ENCODE assay signal across 24 cellular contexts in genomic region chr16:14602443-14602963, GRCh38. TPM values are rescaled to one million over a fixed set of nuclear protein-coding genes. Genes with fewer than 3 reads are reported as not detected.
DNase-seq lines count a peak whose midpoint lies in the region; ATAC-seq, FAIRE-seq and TF ChIP-seq lines count a peak whose summit lies in the region.
"Had no signal": no experiment of that assay in that cellular context is flagged by ENCODE, and none has a peak within 500 bp of the region (broad histone marks: within the 10 kb centered on the region; RNA-seq: fewer than 3 reads in every experiment).

No MANE protein-coding gene starts in this region.

- CTCF ChIA-PET in HepG2 (lab: Yijun Ruan, JAX; ENCODE audit: low intra/inter-chr PET ratio, low total read pairs) (no interaction called here), OCI-LY7 (lab: Charles Lee; ENCODE audit: unreplicated experiment) (no interaction called here)

- H3K4me2 ChIP-seq in HepG2 (ENCODE audit: low read depth, low read length): no peak overlapping the region
- no peak overlapping the region for H3K4me2 ChIP-seq in OCI-LY7 (ENCODE audit: low read length)
- H3K4me2 ChIP-seq: BLaER1 treated with 17β-estradiol and CSF1 and Interleukin-3, amounts not matched to agents 10 nM and 100 nM; GM23338 had no signal

- ATAC-seq in HepG2 (no peak; the same call in 2 of the 3 replicates), right lobe of liver (no peak), HG03457 (IDR thresholded peaks at IDR 0.05; ENCODE audit: unreplicated experiment) (no peak)
- ATAC-seq: GM23338, PC-3 had no signal

- H3K36me3 ChIP-seq in HepG2 (replicated peaks in 1 of 2; ENCODE audit: control insufficient read depth in 1 of 2, insufficient read depth in 2 of 2, low read length in 2 of 2) (peaks cover 35 to 81% of the 10 kb centered on the region in 2 experiments), right lobe of liver (peaks cover 0 to 66% (median 21%) of the 10 kb centered on the region in 4 donors), OCI-LY7 (ENCODE audit: insufficient read depth, low read length) (peaks cover 87% of the 10 kb centered on the region), tibial artery (peaks cover 70 to 96% (median 92%) of the 10 kb centered on the region in 3 donors)

- H3K4me1 ChIP-seq in HepG2 (ENCODE audit: insufficient read depth, low read length): peaks cover 4% of the 10 kb centered on the region
- H3K4me1 ChIP-seq in right lobe of liver: no peaks in the 10 kb centered on the region
- peaks cover 39% of the 10 kb centered on the region for H3K4me1 ChIP-seq in OCI-LY7 (ENCODE audit: insufficient read depth, low read length, poor library complexity, severe bottlenecking)
- no peaks in the 10 kb centered on the region for H3K4me1 ChIP-seq in tibial artery
- H3K4me1 ChIP-seq: Caco-2 had no signal

- no peak overlapping the region for H3K9ac ChIP-seq in HepG2 (ENCODE audit: insufficient read depth, low read depth, low read length)
- H3K9ac ChIP-seq: BLaER1 treated with 17β-estradiol and CSF1 and Interleukin-3, amounts not matched to agents 10 nM and 100 nM had no signal

- intact Hi-C loops in HepG2 (cut with micrococcal nuclease; ENCODE audit: unreplicated experiment) (no loop called here), right lobe of liver (cut with DNase I) (no loop called here), OCI-LY7 (cut with micrococcal nuclease; ENCODE audit: unreplicated experiment) (no loop called here), tibial artery (cut with DNase I; ENCODE audit: low total_unique reads) (no loop called here)

- H4K20me1 ChIP-seq in HepG2 (ENCODE audit: insufficient read depth, low read length): no peaks in the 10 kb centered on the region
- H4K20me1 ChIP-seq in OCI-LY7 (ENCODE audit: insufficient read depth, low read length): peaks cover 4% of the 10 kb centered on the region; the same call in 1 of the 2 replicates

- H3K79me2 ChIP-seq in HepG2 (ENCODE audit: insufficient read depth, low read length) (no peaks in the 10 kb centered on the region), OCI-LY7 (ENCODE audit: insufficient read depth, low read depth, low read length) (peaks cover 29% of the 10 kb centered on the region)

- TF ChIP-seq EP300 in HepG2 (IDR thresholded peaks at IDR 0.05; ENCODE audit: low read depth in 2 of 2, low read length in 2 of 2) (no peak), HepG2 (CRISPR knock-in tag; IDR thresholded peaks at IDR 0.05; ENCODE audit: borderline replicate concordance) (no peak)

- H3K9me3 ChIP-seq in HepG2 (ENCODE audit: low read length): no peaks in the 10 kb centered on the region
- H3K9me3 ChIP-seq in right lobe of liver: no peaks in the 10 kb centered on the region
- H3K9me3 ChIP-seq in OCI-LY7 (ENCODE audit: low read length): no peaks in the 10 kb centered on the region
- no peaks in the 10 kb centered on the region for H3K9me3 ChIP-seq in tibial artery
- H3K9me3 ChIP-seq: BLaER1 treated with 17β-estradiol and CSF1 and Interleukin-3, amounts not matched to agents 10 nM and 100 nM; Caco-2 had no signal

- 96% methylated on average over 6 of the region's 6 CpGs for WGBS in HepG2 (ENCODE audit: low lambda C conversion rate)
- 81% methylated on average over 4 of the region's 6 CpGs for WGBS in right lobe of liver (ENCODE audit: insufficient coverage, low coverage, low lambda C conversion rate, missing lambda C conversion rate)

- TF ChIP-seq CTCF in HepG2 (CRISPR knock-in tag; IDR thresholded peaks at IDR 0.05) (no peak), right lobe of liver (IDR thresholded peaks at IDR 0.05) (no peak), OCI-LY7 (conservative IDR thresholded peaks at IDR 0.05; ENCODE audit: low read length) (no peak), tibial artery (IDR thresholded peaks at IDR 0.05) (no peak)

- H3K27ac ChIP-seq in HepG2 (ENCODE audit: extremely low read length, insufficient read depth, low read length) (no peak overlapping the region), right lobe of liver (no peak overlapping the region), OCI-LY7 (ENCODE audit: low read depth, low read length, poor library complexity, severe bottlenecking) (peak overlapping the region; percentile 14), tibial artery (no peak overlapping the region)
- H3K27ac ChIP-seq: BLaER1 treated with 17β-estradiol and CSF1 and Interleukin-3, amounts not matched to agents 10 nM and 100 nM had no signal

- DNase-seq in HepG2 (ENCODE audit: low spot score) (no peak), right lobe of liver (no peak), OCI-LY7 (ENCODE audit: low spot score) (no peak), mesenteric fat pad (ENCODE audit: low spot score) (peak; percentile 53), LoVo (ENCODE audit: low spot score) (no peak), tibial artery (no peak)
- DNase-seq: Caco-2; CD4-positive, alpha-beta memory T cell; HCEC 1CT; KG1; NCI-H1105; NCI-H146; NCI-H2029; NCI-H226; NCI-H510A treated with DMSO at 0.1 percent for 48 hours; NCI-H82; PC-3; Right ventricle myocardium superior had no signal

- H2AFZ ChIP-seq in HepG2 (ENCODE audit: low read length): no peak overlapping the region
- H2AFZ ChIP-seq in OCI-LY7 (ENCODE audit: low read length): no peak overlapping the region
- H2AFZ ChIP-seq: GM23338 had no signal

- H3K4me3 ChIP-seq in HepG2 (replicated peaks in 1 of 3; ENCODE audit: insufficient read depth in 1 of 3, low read depth in 2 of 3, low read length in 3 of 3): no peak overlapping the region
- H3K4me3 ChIP-seq in right lobe of liver: no peak overlapping the region
- H3K4me3 ChIP-seq in OCI-LY7 (ENCODE audit: low read depth, low read length, poor library complexity, severe bottlenecking): no peak overlapping the region
- H3K4me3 ChIP-seq in tibial artery: no peak overlapping the region
- H3K4me3 ChIP-seq: BLaER1 treated with 17β-estradiol and CSF1 and Interleukin-3, amounts not matched to agents 10 nM and 100 nM; GM23338 had no signal

- POLR2A ChIA-PET in HepG2 (lab: Yijun Ruan, JAX): no interaction called here
- POLR2A ChIA-PET in OCI-LY7 (lab: Charles Lee): interaction anchor here (0.7 kb wide), 1 partner anchor 17 kb away, joined by 3 read pairs; no protein-coding TSS in a partner anchor

- no peaks in the 10 kb centered on the region for H3K9me2 ChIP-seq in OCI-LY7 (ENCODE audit: insufficient read depth, low read length)

- TF ChIP-seq POLR2A in HepG2 (IDR thresholded peaks at IDR 0.05; ENCODE audit: insufficient read depth in 1 of 2, low read depth in 2 of 2, low read length in 2 of 2) (no peak), right lobe of liver (IDR thresholded peaks at IDR 0.05) (no peak)

- in situ Hi-C loops in HepG2 (cut with HindIII; ENCODE audit: extremely low pct_ligation_motif_present, low pct_unique_long_range_greater_than_20kb): no loop called here

- no peak for FAIRE-seq in HepG2 (lab: Jason Lieb, UNC)
- FAIRE-seq: G401.6, GM12892, GM18507 had no signal

- no peak for TF ChIP-seq RAD21 in HepG2 (CRISPR knock-in tag; IDR thresholded peaks at IDR 0.05)

- H3K27me3 ChIP-seq in HepG2 (ENCODE audit: control insufficient read depth in 1 of 2, insufficient read depth in 2 of 2, low read length in 2 of 2) (no peaks in the 10 kb centered on the region), right lobe of liver (no peaks in the 10 kb centered on the region), tibial artery (no peaks in the 10 kb centered on the region)
- H3K27me3 ChIP-seq: BLaER1 treated with 17β-estradiol and CSF1 and Interleukin-3, amounts not matched to agents 10 nM and 100 nM had no signal

- BruUV-seq in HepG2 (replicated peaks; lab: Mats Ljungman, UMichigan) (no TSS peak), OCI-LY7 (replicated peaks; lab: Mats Ljungman, UMichigan) (no TSS peak)

RNA-seq across cellular contexts. Expression of gene PARN, which starts 27.6 kb away (rescaled TPM):
- total RNA-seq in HepG2 (2016; rRNA removed; fragmentation: Illumina TruSeq; extraction: Trizol) (47.6 and 54.8 TPM in 2 replicates), right lobe of liver (10 to 100 TPM; 12.1 to 28.0 (median 15.6) TPM), OCI-LY7 (2022) (76.5 and 85.9 TPM in 2 replicates), mesenteric fat pad (23.3 TPM)
- total RNA-seq in HepG2 (2016; cell fraction: cytosol; rRNA removed; fragmentation: Illumina TruSeq; extraction: Trizol; ENCODE audit: low read depth): 25.3 and 26.1 TPM in 2 replicates
- 46.1 and 54.7 TPM in 2 replicates for total RNA-seq in HepG2 (2016; cell fraction: insoluble cytoplasmic fraction; rRNA removed; fragmentation: Illumina TruSeq; extraction: Trizol)
- 22.1 and 23.9 TPM in 2 replicates for total RNA-seq in HepG2 (2016; cell fraction: membrane; rRNA removed; fragmentation: Illumina TruSeq; extraction: Trizol)
- 57.0 and 57.3 TPM in 2 replicates for total RNA-seq in HepG2 (2016; cell fraction: nucleus; rRNA removed; fragmentation: Illumina TruSeq; extraction: Trizol)
- 11.7 and 13.3 TPM in 2 replicates for polyA plus RNA-seq in HepG2 (2011; rRNA removed)
- polyA plus RNA-seq in HepG2 (2011; cell fraction: cytosol; rRNA removed): 7.3 and 10.1 TPM in 2 replicates
- 21.8 and 27.8 TPM in 2 replicates for polyA plus RNA-seq in HepG2 (2011; cell fraction: nucleus; rRNA removed)
- polyA plus RNA-seq in HepG2 (2012): 25.7 and 33.7 TPM in 2 replicates
- polyA plus RNA-seq in HepG2 (2016; cell fraction: cytosol; fragmentation: Illumina TruSeq; extraction: Trizol; ENCODE audit: low read depth): 4.9 and 5.1 TPM in 2 replicates
- polyA plus RNA-seq in HepG2 (2016; cell fraction: insoluble cytoplasmic fraction; fragmentation: Illumina TruSeq; extraction: Trizol; ENCODE audit: low read depth): 52.1 and 52.5 TPM in 2 replicates
- 10.4 and 12.2 TPM in 2 replicates for polyA plus RNA-seq in HepG2 (2016; cell fraction: membrane; fragmentation: Illumina TruSeq; extraction: Trizol; ENCODE audit: low read depth)
- 43.6 and 48.8 TPM in 2 replicates for polyA plus RNA-seq in HepG2 (2016; cell fraction: nucleus; fragmentation: Illumina TruSeq; extraction: Trizol; ENCODE audit: insufficient read depth, low read depth)
- polyA minus RNA-seq in HepG2 (2011; rRNA and poly(A)+ RNA removed; ENCODE audit: low replicate concordance): 17.2 and 35.9 TPM in 2 replicates
- polyA minus RNA-seq in HepG2 (2011; cell fraction: cytosol; rRNA and poly(A)+ RNA removed): 18.8 and 27.2 TPM in 2 replicates
- polyA minus RNA-seq in HepG2 (2011; cell fraction: nucleus; rRNA and poly(A)+ RNA removed): 66.4 and 70.1 TPM in 2 replicates
- total RNA-seq in OCI-LY7 (2014; rRNA removed; shearing (Covaris generic)): 31.6 and 40.1 TPM in 2 replicates

RNA-seq across cellular contexts. Expression of gene BFAR, which starts 30.2 kb away (rescaled TPM):
- total RNA-seq in HepG2 (2016; rRNA removed; fragmentation: Illumina TruSeq; extraction: Trizol) (96.9 and 98.2 TPM in 2 replicates), right lobe of liver (10 to 100 TPM; 17.4 to 31.2 (median 22.9) TPM), OCI-LY7 (2022) (63.4 and 69.7 TPM in 2 replicates), mesenteric fat pad (53.3 TPM)
- total RNA-seq in HepG2 (2016; cell fraction: cytosol; rRNA removed; fragmentation: Illumina TruSeq; extraction: Trizol; ENCODE audit: low read depth): 35.9 and 40.9 TPM in 2 replicates
- total RNA-seq in HepG2 (2016; cell fraction: insoluble cytoplasmic fraction; rRNA removed; fragmentation: Illumina TruSeq; extraction: Trizol): 88.6 and 96.1 TPM in 2 replicates
- 89.4 and 93.4 TPM in 2 replicates for total RNA-seq in HepG2 (2016; cell fraction: membrane; rRNA removed; fragmentation: Illumina TruSeq; extraction: Trizol)
- total RNA-seq in HepG2 (2016; cell fraction: nucleus; rRNA removed; fragmentation: Illumina TruSeq; extraction: Trizol): 68.6 and 78.4 TPM in 2 replicates
- polyA plus RNA-seq in HepG2 (2011; rRNA removed): 91.6 and 120 TPM in 2 replicates
- 104 and 117 TPM in 2 replicates for polyA plus RNA-seq in HepG2 (2011; cell fraction: cytosol; rRNA removed)
- 33.4 and 38.4 TPM in 2 replicates for polyA plus RNA-seq in HepG2 (2011; cell fraction: nucleus; rRNA removed)
- 101 and 126 TPM in 2 replicates for polyA plus RNA-seq in HepG2 (2012)
- polyA plus RNA-seq in HepG2 (2016; cell fraction: cytosol; fragmentation: Illumina TruSeq; extraction: Trizol; ENCODE audit: low read depth): 37.6 and 38.7 TPM in 2 replicates
- 100 and 109 TPM in 2 replicates for polyA plus RNA-seq in HepG2 (2016; cell fraction: insoluble cytoplasmic fraction; fragmentation: Illumina TruSeq; extraction: Trizol; ENCODE audit: low read depth)
- 80.8 and 84.4 TPM in 2 replicates for polyA plus RNA-seq in HepG2 (2016; cell fraction: membrane; fragmentation: Illumina TruSeq; extraction: Trizol; ENCODE audit: low read depth)
- polyA plus RNA-seq in HepG2 (2016; cell fraction: nucleus; fragmentation: Illumina TruSeq; extraction: Trizol; ENCODE audit: insufficient read depth, low read depth): 99.3 and 101 TPM in 2 replicates
- polyA minus RNA-seq in HepG2 (2011; rRNA and poly(A)+ RNA removed; ENCODE audit: low replicate concordance): 84.9 and 154 TPM in 2 replicates
- polyA minus RNA-seq in HepG2 (2011; cell fraction: cytosol; rRNA and poly(A)+ RNA removed): 73.7 and 80.7 TPM in 2 replicates
- 75.8 and 77.7 TPM in 2 replicates for polyA minus RNA-seq in HepG2 (2011; cell fraction: nucleus; rRNA and poly(A)+ RNA removed)
- 34.4 and 36.7 TPM in 2 replicates for total RNA-seq in OCI-LY7 (2014; rRNA removed; shearing (Covaris generic))
